In genomic region chr20:53091789-53092188, GRCh38 we compare ENCODE assay signal across 37 cellular contexts.
DNase-seq lines count a peak whose midpoint lies in the region; ATAC-seq, FAIRE-seq and TF ChIP-seq lines count a peak whose summit lies in the region.
"Had no signal": no experiment of that assay in that cellular context is flagged by ENCODE, and none has a peak within 500 bp of the region (broad histone marks: within the 10 kb centered on the region; RNA-seq: fewer than 3 reads in every experiment).

No MANE protein-coding gene starts in this region.

- H3K4me3 ChIP-seq in HepG2 (replicated peaks in 1 of 3; ENCODE audit: insufficient read depth in 1 of 3, low read depth in 2 of 3, low read length in 3 of 3) = no peak overlapping the region
- no peak overlapping the region for H3K4me3 ChIP-seq in right lobe of liver
- no peak overlapping the region for H3K4me3 ChIP-seq in OCI-LY7 (ENCODE audit: low read depth, low read length, poor library complexity, severe bottlenecking)
- H3K4me3 ChIP-seq in K562 = no peak overlapping the region
- H3K4me3 ChIP-seq: A549; BLaER1; BLaER1 treated with 17β-estradiol and CSF1 and Interleukin-3, amounts not matched to agents 10 nM and 100 nM had no signal

- WGBS in HepG2 (ENCODE audit: low lambda C conversion rate) = 33% methylated on average over 4 of the region's 4 CpGs
- WGBS in right lobe of liver (ENCODE audit: insufficient coverage, low coverage, low lambda C conversion rate, missing lambda C conversion rate) = 74% methylated on average over 4 of the region's 4 CpGs
- 0% methylated on average over 4 of the region's 4 CpGs for WGBS in K562 (ENCODE audit: insufficient coverage, low coverage, missing lambda C conversion rate)

- DNase-seq in HepG2 (ENCODE audit: low spot score) = no peak
- no peak for DNase-seq in right lobe of liver
- no peak for DNase-seq in OCI-LY7 (ENCODE audit: low spot score)
- DNase-seq in K562 (ENCODE audit: extremely low read depth in 1 of 4, low spot score in 3 of 4) = no peak
- DNase-seq in nephron progenitor cell = no peak
- no peak for DNase-seq in kidney tubule cell (ENCODE audit: low spot score)
- DNase-seq in SIG-M5 (lab: John Stamatoyannopoulos, UW) = no peak
- DNase-seq in urothelium cell line (ENCODE audit: low spot score) = no peak
- DNase-seq: 8988T; ACHN; AML-193; BE2C; C1 segment of cervical spinal cord; Caco-2; Calu3; CD4-positive, alpha-beta memory T cell; CD4-positive, alpha-beta T cell; CD4-positive, CD25-positive, alpha-beta regulatory T cell; CD8-positive, alpha-beta memory T cell; CD8-positive, alpha-beta T cell; COR-L47; DMS 273 treated with DMSO at 0.1 percent for 48 hours; DMS153; DMS53; DMS79; DMS79 treated with DMSO at 0.1 percent for 48 hours; DND-41; EL had no signal

- peaks cover 0 to 4% of the 10 kb centered on the region in 2 experiments; a peak in 1 of 5 replicates for H3K27me3 ChIP-seq in HepG2 (ENCODE audit: control insufficient read depth in 1 of 2, insufficient read depth in 2 of 2, low read length in 2 of 2)
- H3K27me3 ChIP-seq in right lobe of liver = no peaks in the 10 kb centered on the region
- peaks cover 9 to 23% of the 10 kb centered on the region in 2 experiments; a peak in 3 of 5 replicates for H3K27me3 ChIP-seq in K562 (ENCODE audit: control insufficient read depth in 2 of 2, insufficient read depth in 2 of 2, low read length in 2 of 2)
- H3K27me3 ChIP-seq: BE2C; BLaER1; BLaER1 treated with 17β-estradiol and CSF1 and Interleukin-3, amounts not matched to agents 10 nM and 100 nM had no signal

- peak overlapping the region; percentile 79 for H3K27ac Mint-ChIP-seq in nephron progenitor cell
- H3K27ac Mint-ChIP-seq: B cell; CD4-positive, alpha-beta T cell; CD4-positive, CD25-positive, alpha-beta regulatory T cell; CD8-positive, alpha-beta memory T cell; CD8-positive, alpha-beta T cell had no signal

- H3K9me2 ChIP-seq in OCI-LY7 (ENCODE audit: insufficient read depth, low read length) = no peaks in the 10 kb centered on the region

- H3K27ac ChIP-seq in HepG2 (ENCODE audit: extremely low read length, insufficient read depth, low read length) = no peak overlapping the region
- no peak overlapping the region for H3K27ac ChIP-seq in right lobe of liver
- no peak overlapping the region for H3K27ac ChIP-seq in OCI-LY7 (ENCODE audit: low read depth, low read length, poor library complexity, severe bottlenecking)
- no peak overlapping the region for H3K27ac ChIP-seq in K562 (ENCODE audit: extremely low read depth, low read depth, low read length)
- H3K27ac ChIP-seq: 22Rv1; A549; BLaER1; BLaER1 treated with 17β-estradiol and CSF1 and Interleukin-3, amounts not matched to agents 10 nM and 100 nM; C4-2B had no signal

- no peaks in the 10 kb centered on the region for H3K79me2 ChIP-seq in HepG2 (ENCODE audit: insufficient read depth, low read length)
- H3K79me2 ChIP-seq in OCI-LY7 (ENCODE audit: insufficient read depth, low read depth, low read length) = no peaks in the 10 kb centered on the region
- H3K79me2 ChIP-seq in K562 (ENCODE audit: control insufficient read depth, insufficient read depth, low read length) = no peaks in the 10 kb centered on the region

- CTCF ChIA-PET in HepG2 (lab: Yijun Ruan, JAX; ENCODE audit: low intra/inter-chr PET ratio, low total read pairs) (no interaction called here), OCI-LY7 (lab: Charles Lee; ENCODE audit: unreplicated experiment) (no interaction called here), K562 (lab: Yijun Ruan, JAX; ENCODE audit: low intra/inter-chr PET ratio) (no interaction called here)

- H3K4me1 Mint-ChIP-seq in nephron progenitor cell = peaks cover 38% of the 10 kb centered on the region
- H3K4me1 Mint-ChIP-seq: B cell; CD14-positive monocyte; CD8-positive, alpha-beta memory T cell had no signal

- TF ChIP-seq EP300 in HepG2 (IDR thresholded peaks at IDR 0.05; ENCODE audit: low read depth in 2 of 2, low read length in 2 of 2) (no peak), HepG2 (CRISPR knock-in tag; IDR thresholded peaks at IDR 0.05; ENCODE audit: borderline replicate concordance) (no peak), K562 (IDR thresholded peaks at IDR 0.05; ENCODE audit: low read length) (no peak)

- FAIRE-seq in HepG2 (lab: Jason Lieb, UNC) (no peak), K562 (lab: Jason Lieb, UNC) (peak; percentile 26), urothelium cell line (lab: Jason Lieb, UNC) (no peak)
- FAIRE-seq: A204.1, A549, D721Med had no signal

- H3K36me3 ChIP-seq in HepG2 (replicated peaks in 1 of 2; ENCODE audit: control insufficient read depth in 1 of 2, insufficient read depth in 2 of 2, low read length in 2 of 2) (no peaks in the 10 kb centered on the region), right lobe of liver (no peaks in the 10 kb centered on the region), OCI-LY7 (ENCODE audit: insufficient read depth, low read length) (no peaks in the 10 kb centered on the region), K562 (ENCODE audit: control insufficient read depth, insufficient read depth, low read length) (no peaks in the 10 kb centered on the region)
- H3K36me3 ChIP-seq: BE2C; BLaER1; BLaER1 treated with 17β-estradiol and CSF1 and Interleukin-3, amounts not matched to agents 10 nM and 100 nM had no signal

- H2AFZ ChIP-seq in HepG2 (ENCODE audit: low read length) (no peak overlapping the region), OCI-LY7 (ENCODE audit: low read length) (peak overlapping the region; percentile 14; the same call in 1 of the 2 replicates), K562 (ENCODE audit: low read depth, low read length) (no peak overlapping the region)

- POLR2A ChIA-PET in HepG2 (lab: Yijun Ruan, JAX) (interaction anchor here (3.9 kb wide), 1 partner anchor 10 kb away, joined by 23 read pairs; no protein-coding TSS in a partner anchor), OCI-LY7 (lab: Charles Lee) (interaction anchor here (0.9 to 1.3 kb wide), 3 partner anchors 10 to 13 kb away, joined by 3 to 6 read pairs (median 3); no protein-coding TSS in a partner anchor), K562 (lab: Yijun Ruan, JAX) (interaction anchor here (0.9 kb wide), 1 partner anchor 27 kb away, joined by 3 read pairs; no protein-coding TSS in a partner anchor)

- H3K4me2 ChIP-seq in HepG2 (ENCODE audit: low read depth, low read length) (no peak overlapping the region), OCI-LY7 (ENCODE audit: low read length) (no peak overlapping the region), K562 (ENCODE audit: insufficient read depth, low read length) (no peak overlapping the region)
- H3K4me2 ChIP-seq: A549; BLaER1; BLaER1 treated with 17β-estradiol and CSF1 and Interleukin-3, amounts not matched to agents 10 nM and 100 nM had no signal

- no peak overlapping the region for H3K9ac ChIP-seq in HepG2 (ENCODE audit: insufficient read depth, low read depth, low read length)
- no peak overlapping the region for H3K9ac ChIP-seq in K562 (ENCODE audit: insufficient read depth in 1 of 2, low read depth in 2 of 2, low read length in 2 of 2)
- H3K9ac ChIP-seq: BLaER1; BLaER1 treated with 17β-estradiol and CSF1 and Interleukin-3, amounts not matched to agents 10 nM and 100 nM had no signal

- H3K36me3 Mint-ChIP-seq in nephron progenitor cell (ENCODE audit: low read depth) = peaks cover 25% of the 10 kb centered on the region
- H3K36me3 Mint-ChIP-seq: CD14-positive monocyte; CD4-positive, alpha-beta memory T cell; CD4-positive, CD25-positive, alpha-beta regulatory T cell; CD8-positive, alpha-beta T cell had no signal

- in situ Hi-C loops in HepG2 (cut with HindIII; ENCODE audit: extremely low pct_ligation_motif_present, low pct_unique_long_range_greater_than_20kb) = loop anchor here (25.0 kb wide), 1 partner anchor 1121 kb away; the partner anchor contains the start of gene PFDN4
- in situ Hi-C loops in K562 (cut with MboI) = no loop called here

- no peaks in the 10 kb centered on the region for H3K9me3 ChIP-seq in HepG2 (ENCODE audit: low read length)
- no peaks in the 10 kb centered on the region for H3K9me3 ChIP-seq in right lobe of liver
- no peaks in the 10 kb centered on the region for H3K9me3 ChIP-seq in OCI-LY7 (ENCODE audit: low read length)
- no peaks in the 10 kb centered on the region for H3K9me3 ChIP-seq in K562 (replicated peaks; ENCODE audit: control insufficient read depth, insufficient read depth, low read depth, low read length)
- H3K9me3 ChIP-seq: A549; BE2C; BLaER1; BLaER1 treated with 17β-estradiol and CSF1 and Interleukin-3, amounts not matched to agents 10 nM and 100 nM; Caco-2 had no signal

- H4K20me1 ChIP-seq in HepG2 (ENCODE audit: insufficient read depth, low read length) = no peaks in the 10 kb centered on the region
- H4K20me1 ChIP-seq in OCI-LY7 (ENCODE audit: insufficient read depth, low read length) = no peaks in the 10 kb centered on the region
- no peaks in the 10 kb centered on the region for H4K20me1 ChIP-seq in K562 (replicated peaks; ENCODE audit: control insufficient read depth, insufficient read depth, low read length)
- H4K20me1 ChIP-seq: BLaER1; BLaER1 treated with 17β-estradiol and CSF1 and Interleukin-3, amounts not matched to agents 10 nM and 100 nM had no signal

- intact Hi-C loops in HepG2 (cut with micrococcal nuclease; ENCODE audit: unreplicated experiment) = no loop called here
- intact Hi-C loops in right lobe of liver (cut with DNase I) = no loop called here
- intact Hi-C loops in OCI-LY7 (cut with micrococcal nuclease; ENCODE audit: unreplicated experiment) = no loop called here
- intact Hi-C loops in K562 (cut with micrococcal nuclease) = no loop called here

- TF ChIP-seq RAD21 in HepG2 (CRISPR knock-in tag; IDR thresholded peaks at IDR 0.05) (no peak), K562 (CRISPR knock-in tag; conservative IDR thresholded peaks at IDR 0.05 in 1 of 2, IDR thresholded peaks at IDR 0.05 in 1 of 2) (no peak)

- no peaks in the 10 kb centered on the region for H3K9me3 Mint-ChIP-seq in nephron progenitor cell
- H3K9me3 Mint-ChIP-seq: CD4-positive, alpha-beta T cell; CD8-positive, alpha-beta memory T cell; CD8-positive, alpha-beta T cell had no signal

- H3K4me1 ChIP-seq in HepG2 (ENCODE audit: insufficient read depth, low read length) = peaks cover 35% of the 10 kb centered on the region
- H3K4me1 ChIP-seq in right lobe of liver = peaks cover 0 to 11% (median 0%) of the 10 kb centered on the region in 4 donors
- H3K4me1 ChIP-seq in OCI-LY7 (ENCODE audit: insufficient read depth, low read length, poor library complexity, severe bottlenecking) = peaks cover 6% of the 10 kb centered on the region
- no peaks in the 10 kb centered on the region for H3K4me1 ChIP-seq in K562 (replicated peaks in 1 of 2; ENCODE audit: control insufficient read depth in 2 of 2, insufficient read depth in 2 of 2, low read length in 2 of 2)
- H3K4me1 ChIP-seq: A549; BLaER1; BLaER1 treated with 17β-estradiol and CSF1 and Interleukin-3, amounts not matched to agents 10 nM and 100 nM; Caco-2 had no signal

- TF ChIP-seq CTCF in HepG2 (CRISPR knock-in tag; IDR thresholded peaks at IDR 0.05) (no peak), right lobe of liver (IDR thresholded peaks at IDR 0.05) (no peak), OCI-LY7 (conservative IDR thresholded peaks at IDR 0.05; ENCODE audit: low read length) (no peak), K562 (IDR thresholded peaks at IDR 0.05 in 2 of 3, conservative IDR thresholded peaks at IDR 0.05 in 1 of 3; ENCODE audit: insufficient read depth in 2 of 3, low read depth in 1 of 3, low read length in 3 of 3) (no peak), nephron progenitor cell (IDR thresholded peaks at IDR 0.05) (no peak)

- no TSS peak for BruUV-seq in HepG2 (replicated peaks; lab: Mats Ljungman, UMichigan)
- BruUV-seq in OCI-LY7 (replicated peaks; lab: Mats Ljungman, UMichigan) = no TSS peak
- no TSS peak for BruUV-seq in K562 (replicated peaks; lab: Mats Ljungman, UMichigan)

- no peak overlapping the region for H3K4me3 Mint-ChIP-seq in nephron progenitor cell
- H3K4me3 Mint-ChIP-seq: B cell; CD14-positive monocyte; CD4-positive, alpha-beta memory T cell; CD4-positive, alpha-beta T cell; CD4-positive, CD25-positive, alpha-beta regulatory T cell; CD8-positive, alpha-beta memory T cell; CD8-positive, alpha-beta T cell had no signal

- ATAC-seq in HepG2 (peak; percentile 58), right lobe of liver (no peak), K562 (no peak)
- ATAC-seq: A549; CD8-positive, alpha-beta T cell had no signal

- peaks cover 7% of the 10 kb centered on the region for H3K27me3 Mint-ChIP-seq in nephron progenitor cell (ENCODE audit: low read depth, poor library complexity)
- H3K27me3 Mint-ChIP-seq: B cell; CD4-positive, alpha-beta memory T cell; CD4-positive, alpha-beta T cell; CD4-positive, CD25-positive, alpha-beta regulatory T cell had no signal

- no peaks in the 10 kb centered on the region for H3K9me1 ChIP-seq in K562 (ENCODE audit: control insufficient read depth, insufficient read depth, low read length)

- TF ChIP-seq POLR2A in HepG2 (IDR thresholded peaks at IDR 0.05; ENCODE audit: insufficient read depth in 1 of 2, low read depth in 2 of 2, low read length in 2 of 2) (no peak), right lobe of liver (IDR thresholded peaks at IDR 0.05) (no peak), K562 (conservative IDR thresholded peaks at IDR 0.05) (no peak)

Comparison
In these comparisons a context has a peak if more than half of its experiments do, and no peak if none do; other contexts are left out.
1. Of the 241 proteins assayed by ChIP-seq in both HepG2 and K562: peak only in HepG2: CBX5, CEBPB, CEBPG, FOXK1, GATAD2A, MED1 and 1 more; only in K562: none; in both: none; in neither: 230; mixed calls (peak in some experiments, not most) for 4.